Comparison of ENCODE assay signal across 8 cellular contexts in genomic region chr16:3095869-3096268, GRCh38. TPM values are rescaled to one million over a fixed set of nuclear protein-coding genes. Genes with fewer than 3 reads are reported as not detected.
DNase-seq lines count a peak whose midpoint lies in the region; ATAC-seq and TF ChIP-seq lines count a peak whose summit lies in the region.

No MANE protein-coding gene starts in this region.

- WGBS in spleen, 5 donors: 2 to 18% (median 6%) methylated on average over 4 of the region's 4 CpGs
- 41 to 48% (median 47%) methylated on average over 4 of the region's 4 CpGs for WGBS in ovary, 3 donors

- peak; percentile 10 for TF ChIP-seq CTCF in GM13976 (IDR thresholded peaks at IDR 0.05; ENCODE audit: borderline replicate concordance, control extremely low read depth, extremely low read depth, insufficient read depth, missing control alignments)
- TF ChIP-seq CTCF in cardiac fibroblast (IDR thresholded peaks at IDR 0.05; ENCODE audit: low read depth, low read length): peak; percentile 39
- TF ChIP-seq CTCF in spleen (IDR thresholded peaks at IDR 0.05 in 8 of 11, conservative IDR thresholded peaks at IDR 0.05 in 3 of 11): peak in 8 of 11 experiments; percentile 21 to 55 (median 44)
- no peak for TF ChIP-seq CTCF in ovary (IDR thresholded peaks at IDR 0.05)

- peaks cover 0 to 6% (median 0%) of the 10 kb centered on the region in 7 donors for H3K27me3 ChIP-seq in spleen (replicated peaks in 1 of 7)
- H3K27me3 ChIP-seq in ovary: no peaks in the 10 kb centered on the region

- in situ Hi-C loops in GM13976 (cut with MboI; ENCODE audit: low sequenced_read_pairs, unreplicated experiment): no loop called here

- intact Hi-C loops in spleen (cut with DNase I; ENCODE audit: low total_unique reads): no loop called here
- intact Hi-C loops in ovary (cut with DNase I): no loop called here

- no peaks in the 10 kb centered on the region for H3K36me3 ChIP-seq in spleen
- H3K36me3 ChIP-seq in ovary: no peaks in the 10 kb centered on the region

- H3K4me1 ChIP-seq in spleen (peaks cover 19 to 62% (median 42%) of the 10 kb centered on the region in 6 donors), ovary (ENCODE audit: insufficient read depth) (peaks cover 2% of the 10 kb centered on the region)

- H3K27ac ChIP-seq in spleen (peak overlapping the region in 6 of 8 donors; percentile 25 to 67 (median 54)), ovary (no peak overlapping the region)

- no peak for TF ChIP-seq POLR2A in spleen (IDR thresholded peaks at IDR 0.05)
- no peak for TF ChIP-seq POLR2A in ovary (IDR thresholded peaks at IDR 0.05)

- peak; percentile 90 for DNase-seq in GM13976 (ENCODE audit: low spot score)
- peak; percentile 74 for DNase-seq in SKM-1 treated with dmso at 0.1 percent for 144 hours (lab: John Stamatoyannopoulos, UW; ENCODE audit: unreplicated experiment)
- peak in 1 of 2 donors; percentile 31 for DNase-seq in cardiac fibroblast (ENCODE audit: low read depth in 2 of 2)
- DNase-seq in spleen: peak; percentile 89
- no peak for DNase-seq in NCI-H2227 treated with DMSO at 0.1 percent for 48 hours (lab: John Stamatoyannopoulos, UW)
- no peak for DNase-seq in ovary
- DNase-seq in islet precursor cell: no peak

- no peak for TF ChIP-seq EP300 in ovary (IDR thresholded peaks at IDR 0.05)

- H3K4me3 ChIP-seq in cardiac fibroblast (replicated peaks in 1 of 2; ENCODE audit: low read depth in 2 of 2, low read length in 2 of 2) (no peak overlapping the region), spleen (no peak overlapping the region), ovary (no peak overlapping the region)

- peak; percentile 60 for ATAC-seq in HG02642 (IDR thresholded peaks at IDR 0.05; ENCODE audit: poor library complexity, unreplicated experiment)

- H3K9me3 ChIP-seq in spleen: no peaks in the 10 kb centered on the region
- H3K9me3 ChIP-seq in ovary: no peaks in the 10 kb centered on the region

RNA-seq across cellular contexts. Expression of gene ZSCAN10, which starts 3.2 kb away (rescaled TPM):
- total RNA-seq in spleen (under 1 TPM in 1 of 7 donors, not detected in 6; 0.85 TPM), ovary (under 1 TPM in 2 of 7 donors, not detected in 5; 0.47 to 0.69 TPM)
- polyA plus RNA-seq in spleen (under 1 TPM in 2 of 3 donors, not detected in 1; 0.02 to 0.06 TPM), ovary (under 1 TPM in 1 of 2 donors, not detected in 1; 0.06 TPM)

RNA-seq across cellular contexts. Expression of gene ZNF205, which starts 16.5 kb away (rescaled TPM):
- total RNA-seq in spleen: 10 to 100 TPM in 1 of 7 donors, 1 to 10 TPM in 6; 4.1 to 10.4 (median 5.3) TPM
- 10 to 100 TPM in 1 of 3 donors, 1 to 10 TPM in 2; 3.5 to 14.2 (median 6.9) TPM for polyA plus RNA-seq in spleen
- total RNA-seq in ovary: 10 to 100 TPM; 10.7 to 16.3 (median 15.6) TPM
- 10 to 100 TPM in 1 of 2 donors, 1 to 10 TPM in 1; 3.0 to 22.1 TPM for polyA plus RNA-seq in ovary

RNA-seq across cellular contexts. Expression of gene IL32, which starts 30.4 kb away (rescaled TPM):
- total RNA-seq in spleen: 100 to 1,000 TPM; 171 to 414 (median 309) TPM
- polyA plus RNA-seq in spleen: 100 to 1,000 TPM; 256 to 624 (median 277) TPM
- 10 to 100 TPM in 4 of 7 donors, 1 to 10 TPM in 3; 3.8 to 24.7 (median 10.6) TPM for total RNA-seq in ovary
- 10 to 100 TPM; 23.9 to 54.9 TPM for polyA plus RNA-seq in ovary

RNA-seq across cellular contexts. Expression of gene ZNF213, which starts 39.0 kb away (rescaled TPM):
- total RNA-seq in spleen: 10 to 100 TPM in 1 of 7 donors, 1 to 10 TPM in 6; 6.8 to 11.4 (median 7.9) TPM
- polyA plus RNA-seq in spleen: 1 to 10 TPM; 2.4 to 5.9 (median 2.9) TPM
- 10 to 100 TPM in 5 of 7 donors, 1 to 10 TPM in 2; 4.7 to 18.9 (median 12.2) TPM for total RNA-seq in ovary
- 10 to 100 TPM in 1 of 2 donors, under 1 TPM in 1; 0.95 to 10.7 TPM for polyA plus RNA-seq in ovary

RNA-seq across cellular contexts. Expression of gene MMP25, which starts 49.5 kb away (rescaled TPM):
- total RNA-seq in spleen: 100 to 1,000 TPM in 4 of 7 donors, 10 to 100 TPM in 3; 24.3 to 282 (median 113) TPM
- polyA plus RNA-seq in spleen: 10 to 100 TPM in 2 of 3 donors, 1 to 10 TPM in 1; 2.7 to 45.0 (median 41.9) TPM
- total RNA-seq in ovary: under 1 TPM in 6 of 7 donors, not detected in 1; 0.15 to 0.72 (median 0.61) TPM
- under 1 TPM; 0.17 to 0.59 TPM for polyA plus RNA-seq in ovary

Comparison
In these comparisons a context has a peak if more than half of its experiments do, and no peak if none do; other contexts are left out.
1. DNase-seq: peak in GM13976 (single experiment), SKM-1 treated with dmso at 0.1 percent for 144 hours (single experiment) and spleen (single experiment); none in NCI-H2227 treated with DMSO at 0.1 percent for 48 hours (single experiment), ovary (0 of 5) and islet precursor cell (single experiment).
2. CTCF ChIP-seq: peak in GM13976 (single experiment), cardiac fibroblast (single experiment) and spleen (8 of 11); none in ovary (0 of 3).
3. H3K27ac ChIP-seq: peak in spleen (6 of 8); none in ovary (0 of 2).
4. RNA of gene IL32, which starts 30.4 kb away (total RNA-seq): 171 to 414 TPM in spleen; 3.8 to 24.7 TPM in ovary; every median in the first group is over 4 times any median in the second.